In the genomic region with DNA sequence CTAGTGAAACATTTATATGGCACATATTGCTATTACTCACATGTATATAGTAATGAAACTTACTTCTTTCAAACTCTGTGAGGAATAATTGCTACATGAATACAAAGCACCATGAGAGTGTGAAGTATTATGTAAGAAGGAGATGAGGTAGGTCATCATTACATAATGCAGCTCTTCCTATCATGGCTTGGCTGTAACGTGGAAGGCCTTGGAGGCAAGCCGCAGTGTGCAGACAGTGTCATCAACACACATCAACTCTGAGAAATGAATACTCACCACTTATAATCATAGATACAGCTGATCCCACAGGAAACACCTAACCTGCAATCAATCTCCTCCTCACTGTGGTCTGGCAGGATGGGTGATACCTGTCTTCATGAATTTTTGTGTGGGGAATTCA, we compare ENCODE assay signal across 26 cellular contexts.
"Had no signal": no experiment of that assay in that cellular context is flagged by ENCODE, and none has a peak within 500 bp of the region (broad histone marks: within the 10 kb centered on the region; RNA-seq: fewer than 3 reads in every experiment).

No MANE protein-coding gene starts in this region.

- H3K4me3 ChIP-seq: left ventricle myocardium inferior, lung, ovary, right atrium auricular region, right lobe of liver, smooth muscle cell, stomach, testis, thyroid gland, transverse colon, upper lobe of left lung, vagina had no signal

- H3K4me1 ChIP-seq: left ventricle myocardium inferior, right atrium auricular region, right lobe of liver, stomach, testis, thyroid gland, transverse colon, upper lobe of left lung, vagina had no signal

- H3K9me3 ChIP-seq: left ventricle myocardium inferior, ovary, right atrium auricular region, right lobe of liver, stomach, testis, thyroid gland, transverse colon, upper lobe of left lung, vagina had no signal

- H3K4me1 Mint-ChIP-seq: naive B cell; natural killer cell; nephron progenitor cell; stimulated activated naive B cell treated with anti-CD40 and anti-IgM and Interleukin-4, amounts not matched to agents 10 μg/mL and 1 μg/mL and 100 μg/mL, for 72 hours had no signal

- H3K9me3 Mint-ChIP-seq: mesothelial cell of epicardium; naive B cell; natural killer cell; nephron progenitor cell; stimulated activated naive B cell treated with anti-CD40 and anti-IgM and Interleukin-4, amounts not matched to agents 10 μg/mL and 1 μg/mL and 100 μg/mL, for 72 hours had no signal

- DNase-seq: hippocampal formation; left ventricle myocardium inferior; mesendoderm; naive B cell; natural killer cell; nephron progenitor cell; ovary; right lobe of liver; stimulated activated CD4-positive, alpha-beta T cell treated with anti-CD3 and anti-CD28 coated beads, Interleukin-1b, Interleukin-23, amount 100 ng/mL, for 48 hours; stimulated activated CD4-positive, alpha-beta T cell treated with anti-CD3 and anti-CD28 coated beads, Interleukin-2, amount 100 ng/mL, for 48 hours; stimulated activated CD4-positive, alpha-beta T cell treated with anti-CD3 and anti-CD28 coated beads, Interleukin-4, amount 100 ng/mL, for 4 hours; stimulated activated CD8-positive, alpha-beta memory T cell treated with anti-CD3 and anti-CD28 coated beads, Interleukin-4, amount 100 ng/mL, for 48 hours; stimulated activated naive B cell treated with anti-CD40 and anti-IgM and Interleukin-4, amounts not matched to agents 10 μg/mL and 1 μg/mL and 100 μg/mL, for 72 hours; stimulated activated naive CD8-positive, alpha-beta T cell treated with anti-CD3 and anti-CD28 coated beads, Interleukin-15, Interleukin-2, amounts not matched to agents 100 U/mL and 50 U/mL, for 24 hours; stomach; testis; thyroid gland; transverse colon; upper lobe of left lung had no signal

- H3K27me3 ChIP-seq: ovary, right atrium auricular region, right lobe of liver, stomach, testis, thyroid gland, transverse colon, upper lobe of left lung, vagina had no signal

- H3K4me3 Mint-ChIP-seq: mesothelial cell of epicardium; naive B cell; natural killer cell; nephron progenitor cell; stimulated activated naive B cell treated with anti-CD40 and anti-IgM and Interleukin-4, amounts not matched to agents 10 μg/mL and 1 μg/mL and 100 μg/mL, for 72 hours had no signal

- ATAC-seq: natural killer cell; right lobe of liver; stimulated activated naive B cell treated with anti-CD40 and anti-IgM and Interleukin-4, amounts not matched to agents 10 μg/mL and 1 μg/mL and 100 μg/mL, for 72 hours; stimulated activated naive CD8-positive, alpha-beta T cell treated with anti-CD3 and anti-CD28 coated beads, Interleukin-15, Interleukin-2, amounts not matched to agents 100 U/mL and 50 U/mL, for 24 hours had no signal

- H3K4me2 ChIP-seq: smooth muscle cell had no signal

- H3K27me3 Mint-ChIP-seq: naive B cell; progenitor cell of endocrine pancreas; stimulated activated naive B cell treated with anti-CD40 and anti-IgM and Interleukin-4, amounts not matched to agents 10 μg/mL and 1 μg/mL and 100 μg/mL, for 72 hours had no signal

- H3K27ac Mint-ChIP-seq: mesothelial cell of epicardium; naive B cell; natural killer cell; nephron progenitor cell; progenitor cell of endocrine pancreas; stimulated activated naive B cell treated with anti-CD40 and anti-IgM and Interleukin-4, amounts not matched to agents 10 μg/mL and 1 μg/mL and 100 μg/mL, for 72 hours had no signal

- H3K36me3 Mint-ChIP-seq: mesothelial cell of epicardium; naive B cell; natural killer cell; stimulated activated naive B cell treated with anti-CD40 and anti-IgM and Interleukin-4, amounts not matched to agents 10 μg/mL and 1 μg/mL and 100 μg/mL, for 72 hours had no signal

- H3K36me3 ChIP-seq: left ventricle myocardium inferior, ovary, right atrium auricular region, stomach, thyroid gland, transverse colon, upper lobe of left lung, vagina had no signal

- FAIRE-seq: islet of Langerhans had no signal

- H3K27ac ChIP-seq: left ventricle myocardium inferior, ovary, right atrium auricular region, right lobe of liver, stomach, testis, thyroid gland, transverse colon, upper lobe of left lung, vagina had no signal
